In genomic region chr5:1523480-1523792, GRCh38 we compare ENCODE assay signal across 7 cellular contexts. TPM values are rescaled to one million over a fixed set of nuclear protein-coding genes. Genes with fewer than 3 reads are reported as not detected.
DNase-seq lines count a peak whose midpoint lies in the region; ATAC-seq, FAIRE-seq and TF ChIP-seq lines count a peak whose summit lies in the region.

No MANE protein-coding gene starts in this region.

- no peak overlapping the region for H3K27ac Mint-ChIP-seq in nephron progenitor cell

- H3K9ac ChIP-seq in Loucy (ENCODE audit: low read depth, low read length, poor library complexity, severe bottlenecking): peak overlapping the region; percentile 82

- no peaks in the 10 kb centered on the region for H3F3A ChIP-seq in Loucy (ENCODE audit: low read depth)

- peak overlapping the region in 6 of 59 donors; percentile 44 to 85 (median 58) for H3K27ac ChIP-seq in dorsolateral prefrontal cortex

- peaks cover 26% of the 10 kb centered on the region for H3K4me1 ChIP-seq in Loucy (ENCODE audit: insufficient read depth, low read length, poor library complexity, severe bottlenecking)

- no peak overlapping the region for H2AFZ ChIP-seq in Loucy (ENCODE audit: low read length)

- peak overlapping the region; percentile 60 for H3K4me3 Mint-ChIP-seq in nephron progenitor cell

- intact Hi-C loops in dorsolateral prefrontal cortex (cut with DNase I): loop anchor here in 1 of 2 donors (10.0 kb wide), 1 partner anchor 71 kb away; no protein-coding TSS in a partner anchor

- H3K27me3 Mint-ChIP-seq in nephron progenitor cell (ENCODE audit: low read depth, poor library complexity): peaks cover 5% of the 10 kb centered on the region

- peaks cover 18% of the 10 kb centered on the region; the same call in 1 of the 2 replicates for H3K36me3 ChIP-seq in Loucy (ENCODE audit: insufficient read depth, low read length)

- H3K9me3 Mint-ChIP-seq in nephron progenitor cell: no peaks in the 10 kb centered on the region

- peaks cover 40% of the 10 kb centered on the region for H4K20me1 ChIP-seq in Loucy (ENCODE audit: insufficient read depth, low read length, poor library complexity, severe bottlenecking)

- peaks cover 13% of the 10 kb centered on the region for H3K36me3 Mint-ChIP-seq in nephron progenitor cell (ENCODE audit: low read depth)

- H3K4me1 Mint-ChIP-seq in nephron progenitor cell: peaks cover 21% of the 10 kb centered on the region

- peak overlapping the region; percentile 78 for H3K4me3 ChIP-seq in Loucy (ENCODE audit: low read length, poor library complexity, severe bottlenecking)
- peak overlapping the region in 58 of 59 donors; percentile 39 to 86 (median 74) for H3K4me3 ChIP-seq in dorsolateral prefrontal cortex

- peaks cover 49% of the 10 kb centered on the region for H3K79me2 ChIP-seq in Loucy (ENCODE audit: insufficient read depth, low read length)

- ATAC-seq in GM18502 (IDR thresholded peaks at IDR 0.05; ENCODE audit: poor library complexity, unreplicated experiment) (peak; percentile 41), GM21786 (IDR thresholded peaks at IDR 0.05; ENCODE audit: unreplicated experiment) (peak; percentile 7)

- no peaks in the 10 kb centered on the region for H3K9me3 ChIP-seq in Loucy (ENCODE audit: insufficient read depth, low read depth, low read length)

- no peaks in the 10 kb centered on the region for H3K27me3 ChIP-seq in Loucy (ENCODE audit: insufficient read depth, low read length, poor library complexity, severe bottlenecking)
- no peaks in the 10 kb centered on the region for H3K27me3 ChIP-seq in dorsolateral prefrontal cortex

- DNase-seq in dorsolateral prefrontal cortex: peak in 1 of 10 donors; percentile 14
- DNase-seq in nephron progenitor cell: no peak
- no peak for DNase-seq in RCC 7860 (ENCODE audit: low spot score)
- no peak for DNase-seq in NCI-H526 treated with DMSO at 0.1 percent for 48 hours (lab: John Stamatoyannopoulos, UW)

- no peak for FAIRE-seq in RCC 7860 (lab: Jason Lieb, UNC)

- H3K9me2 ChIP-seq in Loucy (replicated peaks; ENCODE audit: low read depth, low read length): no peaks in the 10 kb centered on the region

- TF ChIP-seq CTCF in Loucy (conservative IDR thresholded peaks at IDR 0.05; ENCODE audit: low read length) (no peak), dorsolateral prefrontal cortex (IDR thresholded peaks at IDR 0.05 in 54 of 56, conservative IDR thresholded peaks at IDR 0.05 in 2 of 56; ENCODE audit: low read depth in 1 of 56, partially characterized antibody in 56 of 56) (no peak), nephron progenitor cell (IDR thresholded peaks at IDR 0.05) (no peak)

- H3K4me2 ChIP-seq in Loucy (ENCODE audit: low read depth, low read length, poor library complexity, severe bottlenecking): peak overlapping the region; percentile 81

RNA-seq across cellular contexts. Expression of gene LPCAT1, which starts 0.3 kb away (rescaled TPM):
- total RNA-seq in dorsolateral prefrontal cortex: 10 to 100 TPM; 24.4 to 66.5 (median 41.3) TPM
